1 cellular context compared by ENCODE assay signal in the genomic region with DNA sequence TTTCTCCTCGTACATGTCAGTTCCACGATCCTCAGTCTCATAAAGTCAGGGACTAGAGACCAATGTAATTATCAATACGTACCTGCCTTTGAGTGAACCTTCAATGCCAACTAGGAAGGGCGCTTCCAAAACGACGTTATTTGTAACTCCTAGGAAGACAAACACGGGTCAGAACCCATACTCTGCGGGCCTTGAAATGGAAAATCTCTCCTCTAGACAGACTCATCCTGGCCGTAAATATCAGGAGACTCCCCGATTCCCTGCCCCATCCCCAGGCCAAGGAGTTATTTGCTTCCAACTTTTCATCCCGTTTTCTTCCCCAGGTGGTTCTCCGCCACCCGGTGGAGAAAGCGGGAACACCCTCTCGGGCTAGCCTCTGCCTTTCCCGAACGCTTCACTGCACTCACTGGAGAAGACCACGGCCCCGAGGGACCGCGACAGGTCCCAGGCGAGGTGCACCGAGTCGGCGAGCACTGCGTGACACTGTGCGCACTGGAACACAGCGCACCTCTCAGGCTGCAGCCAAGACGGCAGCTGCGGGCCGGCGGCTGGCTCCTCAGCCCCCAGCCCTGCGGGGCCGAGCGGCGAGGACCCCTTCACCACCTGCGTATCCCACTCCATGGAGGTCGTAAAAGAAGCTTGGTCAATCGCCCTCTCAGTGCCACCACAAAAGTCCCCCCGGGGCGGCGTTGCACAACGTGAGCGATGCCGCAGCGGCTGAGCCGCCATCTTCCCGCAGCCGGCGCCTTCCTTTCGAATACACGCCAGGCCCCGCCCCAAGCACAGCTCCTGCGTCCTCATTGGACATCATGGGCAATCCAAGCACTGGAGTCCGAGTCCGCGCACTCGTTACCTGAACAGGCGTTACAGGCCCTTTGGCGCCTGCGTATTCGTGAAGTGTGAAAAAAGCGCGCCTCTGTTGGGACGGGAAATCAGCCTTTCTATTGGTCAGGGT.
TF ChIP-seq lines count a peak whose summit lies in the region.

A gene (minus strand): TSS at position 759 of the 955 bp plus-strand sequence. CDS start 30 bp downstream, at position 729.

TF ChIP-seq in HepG2, 621 proteins besides CTCF, POLR2A, EP300 and RAD21 (continued from another document and continues in another):
- TF ChIP-seq NONO (IDR thresholded peaks at IDR 0.05) (no peak), NONO (CRISPR knock-in tag; conservative IDR thresholded peaks at IDR 0.05) (peak; percentile 69), ZNF431 (CRISPR knock-in tag; IDR thresholded peaks at IDR 0.05; ENCODE audit: borderline replicate concordance, low read depth) (no peak; the same call in 1 of the 2 replicates), SNAI1 (CRISPR knock-in tag; IDR thresholded peaks at IDR 0.05; ENCODE audit: borderline replicate concordance) (no peak), BRCA1 (CRISPR knock-in tag; IDR thresholded peaks at IDR 0.05) (peak; percentile 56; the same call in 1 of the 2 replicates), CEBPB (IDR thresholded peaks at IDR 0.05; ENCODE audit: borderline replicate concordance, low read depth, low read length) (peak; percentile 78), HMG20A (CRISPR knock-in tag; IDR thresholded peaks at IDR 0.05; ENCODE audit: borderline replicate concordance) (no peak), RXRA (CRISPR knock-in tag; IDR thresholded peaks at IDR 0.05) (peak; percentile 27), HIVEP1 (CRISPR knock-in tag; IDR thresholded peaks at IDR 0.05) (peak; percentile 53; the same call in 1 of the 2 replicates), TSC22D2 (CRISPR knock-in tag; IDR thresholded peaks at IDR 0.05; ENCODE audit: borderline replicate concordance) (no peak), PHF8 (CRISPR knock-in tag; IDR thresholded peaks at IDR 0.05) (peak; percentile 85), SMC3 (IDR thresholded peaks at IDR 0.05; ENCODE audit: low read length) (peak; percentile 73), ZNF724P (CRISPR knock-in tag; IDR thresholded peaks at IDR 0.05; ENCODE audit: borderline replicate concordance) (no peak), ZNF543 (CRISPR knock-in tag; IDR thresholded peaks at IDR 0.05) (peak; percentile 93; the same call in 1 of the 2 replicates), MTA1 (CRISPR knock-in tag; IDR thresholded peaks at IDR 0.05; ENCODE audit: borderline replicate concordance) (0 out of 2 replicates have a peak, but pooled peaks have one; percentile 60), ZNF768 (CRISPR knock-in tag; IDR thresholded peaks at IDR 0.05) (peak; percentile 66; the same call in 1 of the 2 replicates), ZNF660 (CRISPR knock-in tag; IDR thresholded peaks at IDR 0.05; ENCODE audit: borderline replicate concordance, low read depth) (0 out of 2 replicates have a peak, but pooled peaks have one; percentile 30), FOXA1 (IDR thresholded peaks at IDR 0.05) (no peak), FOXA1 (CRISPR knock-in tag; IDR thresholded peaks at IDR 0.05) (no peak), NR2C2 (CRISPR knock-in tag; IDR thresholded peaks at IDR 0.05; ENCODE audit: borderline replicate concordance) (no peak; the same call in 1 of the 2 replicates), ZNF777 (CRISPR knock-in tag; IDR thresholded peaks at IDR 0.05) (0 out of 2 replicates have a peak, but pooled peaks have one; percentile 31), ZNF136 (CRISPR knock-in tag; IDR thresholded peaks at IDR 0.05; ENCODE audit: low read depth) (no peak), TBX3 (IDR thresholded peaks at IDR 0.05; ENCODE audit: borderline replicate concordance) (peak; percentile 65; the same call in 1 of the 2 replicates)
- TF ChIP-seq, protein P1, sequence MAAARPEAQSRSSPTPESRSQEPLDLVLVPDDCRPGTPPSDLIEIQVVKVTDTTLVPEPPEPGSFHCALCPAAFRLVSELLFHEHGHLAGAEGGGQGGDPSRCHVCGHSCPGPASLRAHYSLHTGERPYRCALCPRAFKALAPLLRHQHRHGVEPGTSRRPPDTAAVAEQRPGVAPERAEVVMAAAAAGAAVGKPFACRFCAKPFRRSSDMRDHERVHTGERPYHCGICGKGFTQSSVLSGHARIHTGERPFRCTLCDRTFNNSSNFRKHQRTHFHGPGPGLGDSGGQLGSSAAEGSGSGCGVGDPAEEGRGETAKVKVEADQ (CRISPR knock-in tag; IDR thresholded peaks at IDR 0.05; ENCODE audit: borderline replicate concordance) = peak; percentile 65; the same call in 1 of the 2 replicates
- TF ChIP-seq, protein P2, sequence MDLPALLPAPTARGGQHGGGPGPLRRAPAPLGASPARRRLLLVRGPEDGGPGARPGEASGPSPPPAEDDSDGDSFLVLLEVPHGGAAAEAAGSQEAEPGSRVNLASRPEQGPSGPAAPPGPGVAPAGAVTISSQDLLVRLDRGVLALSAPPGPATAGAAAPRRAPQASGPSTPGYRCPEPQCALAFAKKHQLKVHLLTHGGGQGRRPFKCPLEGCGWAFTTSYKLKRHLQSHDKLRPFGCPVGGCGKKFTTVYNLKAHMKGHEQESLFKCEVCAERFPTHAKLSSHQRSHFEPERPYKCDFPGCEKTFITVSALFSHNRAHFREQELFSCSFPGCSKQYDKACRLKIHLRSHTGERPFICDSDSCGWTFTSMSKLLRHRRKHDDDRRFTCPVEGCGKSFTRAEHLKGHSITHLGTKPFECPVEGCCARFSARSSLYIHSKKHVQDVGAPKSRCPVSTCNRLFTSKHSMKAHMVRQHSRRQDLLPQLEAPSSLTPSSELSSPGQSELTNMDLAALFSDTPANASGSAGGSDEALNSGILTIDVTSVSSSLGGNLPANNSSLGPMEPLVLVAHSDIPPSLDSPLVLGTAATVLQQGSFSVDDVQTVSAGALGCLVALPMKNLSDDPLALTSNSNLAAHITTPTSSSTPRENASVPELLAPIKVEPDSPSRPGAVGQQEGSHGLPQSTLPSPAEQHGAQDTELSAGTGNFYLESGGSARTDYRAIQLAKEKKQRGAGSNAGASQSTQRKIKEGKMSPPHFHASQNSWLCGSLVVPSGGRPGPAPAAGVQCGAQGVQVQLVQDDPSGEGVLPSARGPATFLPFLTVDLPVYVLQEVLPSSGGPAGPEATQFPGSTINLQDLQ (CRISPR knock-in tag; IDR thresholded peaks at IDR 0.05) = no peak
- TF ChIP-seq, protein P3, sequence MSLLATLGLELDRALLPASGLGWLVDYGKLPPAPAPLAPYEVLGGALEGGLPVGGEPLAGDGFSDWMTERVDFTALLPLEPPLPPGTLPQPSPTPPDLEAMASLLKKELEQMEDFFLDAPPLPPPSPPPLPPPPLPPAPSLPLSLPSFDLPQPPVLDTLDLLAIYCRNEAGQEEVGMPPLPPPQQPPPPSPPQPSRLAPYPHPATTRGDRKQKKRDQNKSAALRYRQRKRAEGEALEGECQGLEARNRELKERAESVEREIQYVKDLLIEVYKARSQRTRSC (CRISPR knock-in tag; IDR thresholded peaks at IDR 0.05; ENCODE audit: low read depth) = no peak
- TF ChIP-seq, protein P4, sequence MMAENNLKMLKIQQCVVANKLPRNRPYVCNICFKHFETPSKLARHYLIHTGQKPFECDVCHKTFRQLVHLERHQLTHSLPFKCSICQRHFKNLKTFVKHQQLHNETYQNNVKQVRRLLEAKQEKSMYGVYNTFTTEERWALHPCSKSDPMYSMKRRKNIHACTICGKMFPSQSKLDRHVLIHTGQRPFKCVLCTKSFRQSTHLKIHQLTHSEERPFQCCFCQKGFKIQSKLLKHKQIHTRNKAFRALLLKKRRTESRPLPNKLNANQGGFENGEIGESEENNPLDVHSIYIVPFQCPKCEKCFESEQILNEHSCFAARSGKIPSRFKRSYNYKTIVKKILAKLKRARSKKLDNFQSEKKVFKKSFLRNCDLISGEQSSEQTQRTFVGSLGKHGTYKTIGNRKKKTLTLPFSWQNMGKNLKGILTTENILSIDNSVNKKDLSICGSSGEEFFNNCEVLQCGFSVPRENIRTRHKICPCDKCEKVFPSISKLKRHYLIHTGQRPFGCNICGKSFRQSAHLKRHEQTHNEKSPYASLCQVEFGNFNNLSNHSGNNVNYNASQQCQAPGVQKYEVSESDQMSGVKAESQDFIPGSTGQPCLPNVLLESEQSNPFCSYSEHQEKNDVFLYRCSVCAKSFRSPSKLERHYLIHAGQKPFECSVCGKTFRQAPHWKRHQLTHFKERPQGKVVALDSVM (CRISPR knock-in tag; IDR thresholded peaks at IDR 0.05) = no peak; the same call in 1 of the 2 replicates
- TF ChIP-seq, protein P5, sequence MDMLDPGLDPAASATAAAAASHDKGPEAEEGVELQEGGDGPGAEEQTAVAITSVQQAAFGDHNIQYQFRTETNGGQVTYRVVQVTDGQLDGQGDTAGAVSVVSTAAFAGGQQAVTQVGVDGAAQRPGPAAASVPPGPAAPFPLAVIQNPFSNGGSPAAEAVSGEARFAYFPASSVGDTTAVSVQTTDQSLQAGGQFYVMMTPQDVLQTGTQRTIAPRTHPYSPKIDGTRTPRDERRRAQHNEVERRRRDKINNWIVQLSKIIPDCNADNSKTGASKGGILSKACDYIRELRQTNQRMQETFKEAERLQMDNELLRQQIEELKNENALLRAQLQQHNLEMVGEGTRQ (IDR thresholded peaks at IDR 0.05; ENCODE audit: low read depth, low read length) = no peak
- TF ChIP-seq, protein P5 (CRISPR knock-in tag; IDR thresholded peaks at IDR 0.05; ENCODE audit: borderline replicate concordance) = 0 out of 2 replicates have a peak, but pooled peaks have one; percentile 4
- TF ChIP-seq, protein P6, sequence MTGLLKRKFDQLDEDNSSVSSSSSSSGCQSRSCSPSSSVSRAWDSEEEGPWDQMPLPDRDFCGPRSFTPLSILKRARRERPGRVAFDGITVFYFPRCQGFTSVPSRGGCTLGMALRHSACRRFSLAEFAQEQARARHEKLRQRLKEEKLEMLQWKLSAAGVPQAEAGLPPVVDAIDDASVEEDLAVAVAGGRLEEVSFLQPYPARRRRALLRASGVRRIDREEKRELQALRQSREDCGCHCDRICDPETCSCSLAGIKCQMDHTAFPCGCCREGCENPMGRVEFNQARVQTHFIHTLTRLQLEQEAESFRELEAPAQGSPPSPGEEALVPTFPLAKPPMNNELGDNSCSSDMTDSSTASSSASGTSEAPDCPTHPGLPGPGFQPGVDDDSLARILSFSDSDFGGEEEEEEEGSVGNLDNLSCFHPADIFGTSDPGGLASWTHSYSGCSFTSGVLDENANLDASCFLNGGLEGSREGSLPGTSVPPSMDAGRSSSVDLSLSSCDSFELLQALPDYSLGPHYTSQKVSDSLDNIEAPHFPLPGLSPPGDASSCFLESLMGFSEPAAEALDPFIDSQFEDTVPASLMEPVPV (CRISPR knock-in tag; IDR thresholded peaks at IDR 0.05) = peak; percentile 84
- TF ChIP-seq, protein P7, sequence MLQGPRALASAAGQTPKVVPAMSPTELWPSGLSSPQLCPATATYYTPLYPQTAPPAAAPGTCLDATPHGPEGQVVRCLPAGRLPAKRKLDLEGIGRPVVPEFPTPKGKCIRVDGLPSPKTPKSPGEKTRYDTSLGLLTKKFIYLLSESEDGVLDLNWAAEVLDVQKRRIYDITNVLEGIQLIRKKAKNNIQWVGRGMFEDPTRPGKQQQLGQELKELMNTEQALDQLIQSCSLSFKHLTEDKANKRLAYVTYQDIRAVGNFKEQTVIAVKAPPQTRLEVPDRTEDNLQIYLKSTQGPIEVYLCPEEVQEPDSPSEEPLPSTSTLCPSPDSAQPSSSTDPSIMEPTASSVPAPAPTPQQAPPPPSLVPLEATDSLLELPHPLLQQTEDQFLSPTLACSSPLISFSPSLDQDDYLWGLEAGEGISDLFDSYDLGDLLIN (CRISPR knock-in tag; IDR thresholded peaks at IDR 0.05; ENCODE audit: borderline replicate concordance) = peak; percentile 18; the same call in 1 of the 2 replicates
- TF ChIP-seq, protein P8, sequence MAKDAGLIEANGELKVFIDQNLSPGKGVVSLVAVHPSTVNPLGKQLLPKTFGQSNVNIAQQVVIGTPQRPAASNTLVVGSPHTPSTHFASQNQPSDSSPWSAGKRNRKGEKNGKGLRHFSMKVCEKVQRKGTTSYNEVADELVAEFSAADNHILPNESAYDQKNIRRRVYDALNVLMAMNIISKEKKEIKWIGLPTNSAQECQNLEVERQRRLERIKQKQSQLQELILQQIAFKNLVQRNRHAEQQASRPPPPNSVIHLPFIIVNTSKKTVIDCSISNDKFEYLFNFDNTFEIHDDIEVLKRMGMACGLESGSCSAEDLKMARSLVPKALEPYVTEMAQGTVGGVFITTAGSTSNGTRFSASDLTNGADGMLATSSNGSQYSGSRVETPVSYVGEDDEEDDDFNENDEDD (CRISPR knock-in tag; IDR thresholded peaks at IDR 0.05; ENCODE audit: borderline replicate concordance) = peak; percentile 89
- TF ChIP-seq, protein P9, sequence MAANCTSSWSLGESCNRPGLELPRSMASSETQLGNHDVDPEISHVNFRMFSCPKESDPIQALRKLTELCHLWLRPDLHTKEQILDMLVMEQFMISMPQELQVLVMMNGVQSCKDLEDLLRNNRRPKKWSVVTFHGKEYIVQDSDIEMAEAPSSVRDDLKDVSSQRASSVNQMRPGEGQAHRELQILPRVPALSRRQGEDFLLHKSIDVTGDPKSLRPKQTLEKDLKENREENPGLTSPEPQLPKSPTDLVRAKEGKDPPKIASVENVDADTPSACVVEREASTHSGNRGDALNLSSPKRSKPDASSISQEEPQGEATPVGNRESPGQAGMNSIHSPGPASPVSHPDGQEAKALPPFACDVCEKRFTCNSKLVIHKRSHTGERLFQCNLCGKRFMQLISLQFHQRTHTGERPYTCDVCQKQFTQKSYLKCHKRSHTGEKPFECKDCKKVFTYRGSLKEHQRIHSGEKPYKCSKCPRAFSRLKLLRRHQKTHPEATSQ (CRISPR knock-in tag; IDR thresholded peaks at IDR 0.05; ENCODE audit: borderline replicate concordance) = no peak; the same call in 1 of the 2 replicates
- TF ChIP-seq, protein P10, sequence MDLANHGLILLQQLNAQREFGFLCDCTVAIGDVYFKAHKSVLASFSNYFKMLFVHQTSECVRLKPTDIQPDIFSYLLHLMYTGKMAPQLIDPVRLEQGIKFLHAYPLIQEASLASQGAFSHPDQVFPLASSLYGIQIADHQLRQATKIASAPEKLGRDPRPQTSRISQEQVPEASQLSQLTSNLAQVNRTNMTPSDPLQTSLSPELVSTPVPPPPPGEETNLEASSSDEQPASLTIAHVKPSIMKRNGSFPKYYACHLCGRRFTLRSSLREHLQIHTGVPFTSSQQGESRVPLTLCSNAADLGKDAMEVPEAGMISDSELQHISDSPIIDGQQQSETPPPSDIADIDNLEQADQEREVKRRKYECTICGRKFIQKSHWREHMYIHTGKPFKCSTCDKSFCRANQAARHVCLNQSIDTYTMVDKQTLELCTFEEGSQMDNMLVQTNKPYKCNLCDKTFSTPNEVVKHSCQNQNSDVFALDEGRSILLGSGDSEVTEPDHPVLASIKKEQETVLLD (CRISPR knock-in tag; IDR thresholded peaks at IDR 0.05; ENCODE audit: low read depth) = peak; percentile 62; the same call in 1 of the 2 replicates
